In the genomic region with DNA sequence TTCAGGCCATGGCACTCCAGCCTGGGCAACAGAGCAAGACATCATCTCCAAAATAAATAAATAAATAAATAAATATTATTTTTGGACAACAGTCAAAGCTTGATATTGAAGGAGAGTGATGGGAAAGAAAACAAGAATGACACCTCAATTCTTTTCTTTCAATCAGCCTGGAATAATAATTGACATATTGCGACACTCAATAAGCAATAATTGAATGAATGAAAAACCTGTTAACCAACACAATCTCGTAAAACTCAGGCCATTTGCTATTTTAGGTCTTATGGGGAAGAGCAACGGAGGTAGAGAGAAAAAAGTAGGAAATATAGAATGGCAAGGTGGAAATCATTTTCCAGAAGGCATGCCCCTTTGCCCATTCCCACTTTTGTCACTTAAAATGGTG, we compare ENCODE assay signal across 33 cellular contexts.
"Had no signal": no experiment of that assay in that cellular context is flagged by ENCODE, and none has a peak within 500 bp of the region (broad histone marks: within the 10 kb centered on the region; RNA-seq: fewer than 3 reads in every experiment).

No MANE protein-coding gene starts in this region.

- DNase-seq: activated effector memory CD4-positive, alpha-beta T cell treated with anti-CD3 and anti-CD28 coated beads, Interleukin-2, amount 50 U/mL, for 16 hours; activated effector memory CD4-positive, alpha-beta T cell treated with Interleukin-2 at 50 U/mL for 16 hours; activated gamma-delta T cell; activated gamma-delta T cell treated with Interleukin-2 at 50 U/mL for 16 hours; activated naive CD4-positive, alpha-beta T cell; activated naive CD4-positive, alpha-beta T cell treated with anti-CD3 and anti-CD28 coated beads for 36 hours; activated naive CD4-positive, alpha-beta T cell treated with anti-CD3 and anti-CD28 coated beads, Interleukin-2, amount 10 ng/mL, durations not matched to agents 7 days and 5 days; activated naive CD4-positive, alpha-beta T cell treated with anti-CD3 and anti-CD28 coated beads, Interleukin-2, amount 50 U/mL, for 16 hours; activated naive CD4-positive, alpha-beta T cell treated with Interleukin-2 at 50 U/mL for 16 hours; activated naive CD8-positive, alpha-beta T cell treated with anti-CD3 and anti-CD28 coated beads for 36 hours; activated naive CD8-positive, alpha-beta T cell treated with anti-CD3 and anti-CD28 coated beads, Interleukin-2, amount 10 ng/mL, durations not matched to agents 7 days and 5 days; activated naive CD8-positive, alpha-beta T cell treated with anti-CD3 and anti-CD28 coated beads, Interleukin-2, amount 50 U/mL, for 24 hours; activated T-cell treated with anti-CD3 and anti-CD28 coated beads, Interleukin-2, amount 50 U/mL, for 24 hours; activated T-cell treated with anti-CD3 and anti-CD28 coated beads, Interleukin-2, amount 50 U/mL, for 4 hours; activated T-cell treated with anti-CD3 and anti-CD28 coated beads, Interleukin-2, amount 50 U/mL, for 48 hours; activated T-cell treated with anti-CD3 and anti-CD28 coated beads, Interleukin-2, amount 50 U/mL, for 72 hours; adrenal gland; amniotic stem cell; amygdala; anterior cingulate cortex; aorta; body of pancreas; brain microvascular endothelial cell; caudate nucleus; central memory CD4-positive, alpha-beta T cell; cerebellar nuclear complex had no signal

- H3K27me3 ChIP-seq: adrenal gland, ascending aorta, body of pancreas, brain microvascular endothelial cell, breast epithelium, cardiac muscle cell had no signal

- H3K4me3 ChIP-seq: adrenal gland, ascending aorta, body of pancreas, breast epithelium, cardiac muscle cell had no signal

- ATAC-seq: activated naive CD4-positive, alpha-beta T cell treated with anti-CD3 and anti-CD28 coated beads, Interleukin-2, amount 50 U/mL, for 72 hours; activated naive CD8-positive, alpha-beta T cell treated with anti-CD3 and anti-CD28 coated beads, Interleukin-2, amount 50 U/mL, for 24 hours; activated T-cell treated with anti-CD3 and anti-CD28 coated beads, Interleukin-2, amount 50 U/mL, for 4 hours; activated T-cell treated with anti-CD3 and anti-CD28 coated beads, Interleukin-2, amount 50 U/mL, for 72 hours; activated T-helper 17 cell treated with anti-CD3 and anti-CD28 coated beads, Interleukin-2, amount 50 U/mL, for 72 hours; body of pancreas had no signal

- H3K9me3 ChIP-seq: adrenal gland, ascending aorta, breast epithelium had no signal

- H3K27ac ChIP-seq: adrenal gland, ascending aorta, body of pancreas, brain microvascular endothelial cell, breast epithelium, cardiac muscle cell had no signal

- H3K4me1 ChIP-seq: ascending aorta, body of pancreas, breast epithelium had no signal

- H3K36me3 ChIP-seq: adrenal gland, ascending aorta, brain microvascular endothelial cell, breast epithelium, cardiac muscle cell had no signal

- FAIRE-seq: astrocyte, bronchial epithelial cell had no signal
